In the genomic region with DNA sequence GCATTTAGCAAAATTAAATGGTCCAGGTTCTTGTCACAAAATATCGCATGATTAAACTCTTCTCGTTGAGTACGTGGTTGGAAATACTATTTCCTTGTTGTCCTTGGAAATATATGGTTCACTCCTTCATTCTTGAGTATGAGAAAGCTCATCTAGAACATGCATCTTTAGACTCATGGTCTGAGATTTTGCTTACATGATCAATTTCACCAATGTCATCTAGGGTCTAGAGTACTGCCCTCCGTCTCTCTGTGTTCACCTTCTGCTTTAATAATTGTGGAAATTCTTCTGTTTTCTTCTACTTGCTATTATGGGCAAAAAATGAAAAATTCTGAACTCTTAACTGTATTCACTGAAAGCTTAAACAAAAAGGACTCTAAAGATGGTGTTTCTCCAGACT, we compare ENCODE assay signal across 25 cellular contexts.
"Had no signal": no experiment of that assay in that cellular context is flagged by ENCODE, and none has a peak within 500 bp of the region (broad histone marks: within the 10 kb centered on the region; RNA-seq: fewer than 3 reads in every experiment).

No MANE protein-coding gene starts in this region.

- H3K36me3 ChIP-seq: ovary had no signal

- H3K79me2 ChIP-seq: parathyroid adenoma had no signal

- H3K4me2 ChIP-seq: smooth muscle cell had no signal

- H3K4me3 ChIP-seq: neural progenitor cell, ovary, psoas muscle, skin epidermis, smooth muscle cell, spleen, stomach, thoracic aorta, thyroid gland, tibial nerve, upper lobe of left lung, vagina had no signal

- DNase-seq: natural killer cell; occipital lobe; ovary; posterior cingulate gyrus; psoas muscle; right cardiac atrium; spleen; stimulated activated CD4-positive, alpha-beta T cell treated with anti-CD3 and anti-CD28 coated beads, Interleukin-12 subunit alpha, Interleukin-12 subunit beta, amount 100 ng/mL, for 4 hours; stimulated activated CD4-positive, alpha-beta T cell treated with anti-CD3 and anti-CD28 coated beads, Interleukin-2, amount 100 ng/mL, for 24 hours; stimulated activated CD4-positive, alpha-beta T cell treated with anti-CD3 and anti-CD28 coated beads, Interleukin-2, amount 100 ng/mL, for 48 hours; stimulated activated CD4-positive, alpha-beta T cell treated with anti-CD3 and anti-CD28 coated beads, Interleukin-4, amount 100 ng/mL, for 24 hours; stimulated activated naive B cell treated with anti-CD40 and anti-IgM and Interleukin-4, amounts not matched to agents 10 μg/mL and 1 μg/mL and 100 μg/mL, for 72 hours; stimulated activated naive CD4-positive, alpha-beta T cell treated with Interleukin-2 at 50 U/mL for 16 hours; stomach; thyroid gland had no signal

- H3K27me3 ChIP-seq: neural progenitor cell, ovary, spleen, stomach, thyroid gland, tibial nerve, upper lobe of left lung, vagina had no signal

- H3K9ac ChIP-seq: neural progenitor cell, parathyroid adenoma had no signal

- H2AFZ ChIP-seq: neural progenitor cell, parathyroid adenoma had no signal

- H3K9me3 ChIP-seq: ovary, psoas muscle, spleen, stomach, thoracic aorta, thyroid gland, tibial nerve, upper lobe of left lung, vagina had no signal

- H3K27ac ChIP-seq: ovary, parathyroid adenoma, psoas muscle, skin epidermis, spleen, stomach, thoracic aorta, thyroid gland, tibial nerve, upper lobe of left lung, vagina had no signal

- H3K4me1 ChIP-seq: parathyroid adenoma, psoas muscle, spleen, stomach, thyroid gland, tibial nerve, vagina had no signal

- FAIRE-seq: urothelium cell line had no signal

- ATAC-seq: natural killer cell; psoas muscle; right cardiac atrium; stimulated activated effector memory CD8-positive, alpha-beta T cell treated with anti-CD3 and anti-CD28 coated beads, Interleukin-12 subunit alpha, Interleukin-12 subunit beta, amount 100 ng/mL, for 72 hours; stimulated activated naive B cell treated with anti-CD40 and anti-IgM and Interleukin-4, amounts not matched to agents 10 μg/mL and 1 μg/mL and 100 μg/mL, for 72 hours had no signal
